10 cellular contexts compared by ENCODE assay signal in the genomic region with DNA sequence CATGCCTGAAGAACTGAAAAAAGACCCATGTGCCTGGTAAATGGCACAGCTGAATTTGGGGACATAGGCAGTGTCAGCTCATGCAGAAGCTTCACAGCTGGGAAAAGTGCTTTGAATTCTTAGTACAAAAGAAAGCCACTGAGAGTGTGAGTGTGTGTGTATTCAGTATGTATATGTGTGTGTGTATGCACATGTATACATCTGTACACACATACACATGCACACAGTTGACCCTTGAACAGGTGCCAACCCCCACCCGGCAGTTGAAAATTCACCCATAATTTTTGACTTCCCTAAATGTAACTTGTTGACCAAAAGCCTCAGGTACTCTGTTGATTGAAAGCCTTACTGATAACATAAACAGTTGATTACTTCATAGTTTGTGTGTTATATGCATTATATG. TPM values are rescaled to one million over a fixed set of nuclear protein-coding genes. Genes with fewer than 3 reads are reported as not detected.
A peak's percentile ranks its signal among the peaks of the same experiment; 100 is the strongest.
DNase-seq lines count a peak whose midpoint lies in the region; ATAC-seq and TF ChIP-seq lines count a peak whose summit lies in the region.
"Had no signal": no experiment of that assay in that cellular context is flagged by ENCODE, and none has a peak within 500 bp of the region (broad histone marks: within the 10 kb centered on the region; RNA-seq: fewer than 3 reads in every experiment).

No MANE protein-coding gene starts in this region.

- peak overlapping the region; percentile 94 to 98 for H3K27ac Mint-ChIP-seq in T-cell

- peaks cover 32 to 51% (median 40%) of the 10 kb centered on the region in 3 donors for H3K4me1 Mint-ChIP-seq in T-cell

- ATAC-seq in T-cell (replicated peaks in 1 of 4) = no peak
- no peak for ATAC-seq in HG02973 (IDR thresholded peaks at IDR 0.05; ENCODE audit: unreplicated experiment)
- no peak for ATAC-seq in HG02840 (IDR thresholded peaks at IDR 0.05; ENCODE audit: low FRiP score, unreplicated experiment)

- in situ Hi-C loops in ACHN (cut with HindIII; ENCODE audit: low pct_ligation_motif_present, low pct_unique_long_range_greater_than_20kb, low sequenced_read_pairs) = no loop called here

- peak overlapping the region; percentile 68 for H3K27ac ChIP-seq in layer of hippocampus (ENCODE audit: low read depth, low read length)

- POLR2A ChIA-PET in T-cell (lab: Charles Lee) = interaction anchor here (0.6 to 0.7 kb wide), 3 partner anchors 15 to 207 kb away, joined by 3 to 4 read pairs (median 3); a partner anchor contains a TSS

- peak overlapping the region; percentile 80 to 83 (median 81) for H3K4me3 Mint-ChIP-seq in T-cell

- DNase-seq in ACHN (peak; percentile 1), GM06990 (ENCODE audit: extremely low read depth, insufficient read length) (peak; percentile 40), T-cell (no peak), GDM1 (lab: John Stamatoyannopoulos, UW) (no peak), NOMO-1 treated with DMSO at 0.1 percent for 48 hours (lab: John Stamatoyannopoulos, UW; ENCODE audit: unreplicated experiment) (no peak)
- DNase-seq: midbrain, NCI-H446 treated with DMSO at 0.1 percent for 48 hours had no signal

- no peaks in the 10 kb centered on the region for H3K36me3 Mint-ChIP-seq in T-cell

- CTCF ChIA-PET in T-cell (lab: Charles Lee) = interaction anchor here (0.6 to 1.9 kb wide), 5 partner anchors 30 to 775 kb away, joined by 3 to 7 read pairs (median 4); a partner anchor contains a TSS

- H3K27me3 ChIP-seq in GM06990 (replicated peaks; ENCODE audit: control insufficient read depth, insufficient read depth, low read length) (no peaks in the 10 kb centered on the region), layer of hippocampus (ENCODE audit: control insufficient read depth, insufficient read depth, low read length) (no peaks in the 10 kb centered on the region)

- H3K4me3 ChIP-seq in GM06990 (replicated peaks; ENCODE audit: low read depth, low read length) = peak overlapping the region; percentile 45

- peaks cover 0 to 4% (median 3%) of the 10 kb centered on the region in 3 donors for H3K9me3 Mint-ChIP-seq in T-cell

- H3K27me3 Mint-ChIP-seq in T-cell = no peaks in the 10 kb centered on the region

- TF ChIP-seq CTCF in GM06990 (IDR thresholded peaks at IDR 0.05; ENCODE audit: insufficient read depth, low read length, poor library complexity, severe bottlenecking) = no peak

- no peaks in the 10 kb centered on the region for H3K36me3 ChIP-seq in GM06990 (ENCODE audit: control insufficient read depth, insufficient read depth, low read length)

RNA-seq across cellular contexts. Expression of a gene that starts 49.5 kb away (rescaled TPM):
- not detected for total RNA-seq in T-cell

Comparison
In these comparisons a context has a peak if more than half of its experiments do, and no peak if none do; other contexts are left out.
1. DNase-seq: peak in ACHN (single experiment) and GM06990 (single experiment); none in T-cell (0 of 34), GDM1 (single experiment) and NOMO-1 treated with DMSO at 0.1 percent for 48 hours (single experiment).